In the genomic region with DNA sequence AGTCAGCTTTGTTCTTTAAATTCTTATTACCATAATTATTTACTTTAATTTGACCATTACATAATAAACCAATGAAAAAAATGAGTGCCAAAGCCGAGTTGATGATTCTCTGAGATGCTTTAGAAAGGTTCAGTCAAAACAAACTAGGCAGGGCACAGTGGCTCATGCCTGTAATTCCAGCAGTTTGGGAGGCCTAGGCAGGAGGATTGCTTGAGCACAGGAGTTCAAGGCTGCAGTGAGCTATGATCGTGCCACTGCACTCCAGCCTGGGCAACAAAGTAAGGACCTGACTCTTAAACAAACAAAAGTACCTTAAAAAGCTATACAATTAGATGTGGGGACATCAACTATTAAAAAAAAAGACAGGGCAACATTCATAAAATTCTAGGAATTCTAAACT, we compare ENCODE assay signal across 20 cellular contexts.
"Had no signal": no experiment of that assay in that cellular context is flagged by ENCODE, and none has a peak within 500 bp of the region (broad histone marks: within the 10 kb centered on the region; RNA-seq: fewer than 3 reads in every experiment).

No MANE protein-coding gene starts in this region.

- H3K4me3 Mint-ChIP-seq: activated B cell treated with CpG ODN at 0.5 μM for 24 hours; activated CD4-positive, alpha-beta T cell treated with anti-CD3 and anti-CD28 coated beads, Interleukin-2, amount 10 ng/mL, durations not matched to agents 24 days and 14 days; dendritic cell treated with granulocyte-macrophage colony-stimulating factor and Interleukin-4, amounts not matched to agents 40 ng/mL and 50 ng/mL, for 4 days; nephron had no signal

- H3K4me1 ChIP-seq: prostate gland had no signal

- H3K36me3 ChIP-seq: prostate gland had no signal

- H3K27me3 Mint-ChIP-seq: activated CD4-positive, alpha-beta T cell treated with anti-CD3 and anti-CD28 coated beads, Interleukin-2, amount 10 ng/mL, durations not matched to agents 24 days and 14 days; dendritic cell treated with granulocyte-macrophage colony-stimulating factor and Interleukin-4, amounts not matched to agents 40 ng/mL and 50 ng/mL, for 4 days had no signal

- ATAC-seq: left cardiac atrium, right cardiac atrium had no signal

- H3K27ac ChIP-seq: epithelial cell of prostate, prostate gland, SJSA1 had no signal

- DNase-seq: activated B cell treated with CpG ODN at 0.5 μM for 24 hours; activated naive CD4-positive, alpha-beta T cell treated with Interleukin-2 at 50 U/mL for 16 hours; activated naive CD8-positive, alpha-beta T cell treated with anti-CD3 and anti-CD28 coated beads, Interleukin-2, amount 50 U/mL, for 24 hours; aorta; cerebellar nuclear complex; foreskin melanocyte; head of caudate nucleus; left cardiac atrium; nucleus accumbens; right cardiac atrium; stimulated activated CD4-positive, alpha-beta T cell treated with anti-CD3 and anti-CD28 coated beads, Interleukin-4, amount 100 ng/mL, for 4 hours; stimulated activated CD8-positive, alpha-beta memory T cell treated with anti-CD3 and anti-CD28 coated beads, Interleukin-4, amount 100 ng/mL, for 48 hours had no signal

- H3K9me3 ChIP-seq: prostate gland, SJSA1 had no signal

- H3K4me1 Mint-ChIP-seq: activated B cell treated with CpG ODN at 0.5 μM for 24 hours had no signal

- H3K27me3 ChIP-seq: SJSA1 had no signal

- H3K4me2 ChIP-seq: smooth muscle cell had no signal

- H3K27ac Mint-ChIP-seq: dendritic cell treated with granulocyte-macrophage colony-stimulating factor and Interleukin-4, amounts not matched to agents 40 ng/mL and 50 ng/mL, for 4 days; nephron had no signal

- H3K4me3 ChIP-seq: lung, prostate gland, SJSA1, smooth muscle cell had no signal
